Comparison of ENCODE assay signal across 1 cellular context in the genomic region with DNA sequence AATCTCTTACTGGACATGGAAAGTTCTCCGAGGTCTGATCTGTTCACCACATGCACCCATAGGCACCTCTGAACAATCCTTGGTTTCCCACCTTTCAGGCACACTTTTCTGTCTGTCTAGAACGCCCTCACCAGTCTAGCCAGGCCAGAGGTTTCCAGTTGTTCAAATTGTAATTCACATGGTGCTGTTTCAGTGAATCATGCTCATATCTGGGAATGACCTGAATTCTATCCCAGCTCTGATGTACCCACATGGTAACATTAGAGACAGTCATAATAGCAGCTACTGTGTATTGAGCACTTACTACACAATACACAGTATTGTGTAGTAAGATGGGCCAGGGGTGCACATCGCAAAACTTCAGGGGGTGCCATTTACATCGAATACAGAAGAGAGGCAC.
TF ChIP-seq lines count a peak whose summit lies in the region.

No MANE protein-coding gene starts in this region.

TF ChIP-seq in GM23338, 12 proteins besides CTCF, POLR2A, EP300 and RAD21 (continued from another document):
- TF ChIP-seq, protein P1, sequence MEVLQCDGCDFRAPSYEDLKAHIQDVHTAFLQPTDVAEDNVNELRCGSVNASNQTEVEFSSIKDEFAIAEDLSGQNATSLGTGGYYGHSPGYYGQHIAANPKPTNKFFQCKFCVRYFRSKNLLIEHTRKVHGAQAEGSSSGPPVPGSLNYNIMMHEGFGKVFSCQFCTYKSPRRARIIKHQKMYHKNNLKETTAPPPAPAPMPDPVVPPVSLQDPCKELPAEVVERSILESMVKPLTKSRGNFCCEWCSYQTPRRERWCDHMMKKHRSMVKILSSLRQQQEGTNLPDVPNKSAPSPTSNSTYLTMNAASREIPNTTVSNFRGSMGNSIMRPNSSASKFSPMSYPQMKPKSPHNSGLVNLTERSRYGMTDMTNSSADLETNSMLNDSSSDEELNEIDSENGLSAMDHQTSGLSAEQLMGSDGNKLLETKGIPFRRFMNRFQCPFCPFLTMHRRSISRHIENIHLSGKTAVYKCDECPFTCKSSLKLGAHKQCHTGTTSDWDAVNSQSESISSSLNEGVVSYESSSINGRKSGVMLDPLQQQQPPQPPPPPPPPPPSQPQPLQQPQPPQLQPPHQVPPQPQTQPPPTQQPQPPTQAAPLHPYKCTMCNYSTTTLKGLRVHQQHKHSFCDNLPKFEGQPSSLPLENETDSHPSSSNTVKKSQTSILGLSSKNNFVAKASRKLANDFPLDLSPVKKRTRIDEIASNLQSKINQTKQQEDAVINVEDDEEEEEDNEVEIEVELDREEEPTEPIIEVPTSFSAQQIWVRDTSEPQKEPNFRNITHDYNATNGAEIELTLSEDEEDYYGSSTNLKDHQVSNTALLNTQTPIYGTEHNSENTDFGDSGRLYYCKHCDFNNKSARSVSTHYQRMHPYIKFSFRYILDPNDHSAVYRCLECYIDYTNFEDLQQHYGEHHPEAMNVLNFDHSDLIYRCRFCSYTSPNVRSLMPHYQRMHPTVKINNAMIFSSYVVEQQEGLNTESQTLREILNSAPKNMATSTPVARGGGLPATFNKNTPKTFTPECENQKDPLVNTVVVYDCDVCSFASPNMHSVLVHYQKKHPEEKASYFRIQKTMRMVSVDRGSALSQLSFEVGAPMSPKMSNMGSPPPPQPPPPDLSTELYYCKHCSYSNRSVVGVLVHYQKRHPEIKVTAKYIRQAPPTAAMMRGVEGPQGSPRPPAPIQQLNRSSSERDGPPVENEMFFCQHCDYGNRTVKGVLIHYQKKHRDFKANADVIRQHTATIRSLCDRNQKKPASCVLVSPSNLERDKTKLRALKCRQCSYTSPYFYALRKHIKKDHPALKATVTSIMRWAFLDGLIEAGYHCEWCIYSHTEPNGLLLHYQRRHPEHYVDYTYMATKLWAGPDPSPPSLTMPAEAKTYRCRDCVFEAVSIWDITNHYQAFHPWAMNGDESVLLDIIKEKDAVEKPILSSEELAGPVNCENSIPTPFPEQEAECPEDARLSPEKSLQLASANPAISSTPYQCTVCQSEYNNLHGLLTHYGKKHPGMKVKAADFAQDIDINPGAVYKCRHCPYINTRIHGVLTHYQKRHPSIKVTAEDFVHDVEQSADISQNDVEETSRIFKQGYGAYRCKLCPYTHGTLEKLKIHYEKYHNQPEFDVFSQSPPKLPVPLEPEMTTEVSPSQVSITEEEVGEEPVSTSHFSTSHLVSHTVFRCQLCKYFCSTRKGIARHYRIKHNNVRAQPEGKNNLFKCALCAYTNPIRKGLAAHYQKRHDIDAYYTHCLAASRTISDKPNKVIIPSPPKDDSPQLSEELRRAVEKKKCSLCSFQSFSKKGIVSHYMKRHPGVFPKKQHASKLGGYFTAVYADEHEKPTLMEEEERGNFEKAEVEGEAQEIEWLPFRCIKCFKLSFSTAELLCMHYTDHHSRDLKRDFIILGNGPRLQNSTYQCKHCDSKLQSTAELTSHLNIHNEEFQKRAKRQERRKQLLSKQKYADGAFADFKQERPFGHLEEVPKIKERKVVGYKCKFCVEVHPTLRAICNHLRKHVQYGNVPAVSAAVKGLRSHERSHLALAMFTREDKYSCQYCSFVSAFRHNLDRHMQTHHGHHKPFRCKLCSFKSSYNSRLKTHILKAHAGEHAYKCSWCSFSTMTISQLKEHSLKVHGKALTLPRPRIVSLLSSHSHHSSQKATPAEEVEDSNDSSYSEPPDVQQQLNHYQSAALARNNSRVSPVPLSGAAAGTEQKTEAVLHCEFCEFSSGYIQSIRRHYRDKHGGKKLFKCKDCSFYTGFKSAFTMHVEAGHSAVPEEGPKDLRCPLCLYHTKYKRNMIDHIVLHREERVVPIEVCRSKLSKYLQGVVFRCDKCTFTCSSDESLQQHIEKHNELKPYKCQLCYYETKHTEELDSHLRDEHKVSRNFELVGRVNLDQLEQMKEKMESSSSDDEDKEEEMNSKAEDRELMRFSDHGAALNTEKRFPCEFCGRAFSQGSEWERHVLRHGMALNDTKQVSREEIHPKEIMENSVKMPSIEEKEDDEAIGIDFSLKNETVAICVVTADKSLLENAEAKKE (CRISPR knock-in tag; IDR thresholded peaks at IDR 0.05), result no peak
- no peak for TF ChIP-seq POLR2AphosphoS5 (IDR thresholded peaks at IDR 0.05; ENCODE audit: low read depth)
- TF ChIP-seq, protein P2, sequence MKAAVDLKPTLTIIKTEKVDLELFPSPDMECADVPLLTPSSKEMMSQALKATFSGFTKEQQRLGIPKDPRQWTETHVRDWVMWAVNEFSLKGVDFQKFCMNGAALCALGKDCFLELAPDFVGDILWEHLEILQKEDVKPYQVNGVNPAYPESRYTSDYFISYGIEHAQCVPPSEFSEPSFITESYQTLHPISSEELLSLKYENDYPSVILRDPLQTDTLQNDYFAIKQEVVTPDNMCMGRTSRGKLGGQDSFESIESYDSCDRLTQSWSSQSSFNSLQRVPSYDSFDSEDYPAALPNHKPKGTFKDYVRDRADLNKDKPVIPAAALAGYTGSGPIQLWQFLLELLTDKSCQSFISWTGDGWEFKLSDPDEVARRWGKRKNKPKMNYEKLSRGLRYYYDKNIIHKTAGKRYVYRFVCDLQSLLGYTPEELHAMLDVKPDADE (IDR thresholded peaks at IDR 0.05), result no peak
- no peak for TF ChIP-seq NANOG (IDR thresholded peaks at IDR 0.05; ENCODE audit: borderline replicate concordance)
- TF ChIP-seq CREB1 (CRISPR knock-in tag; IDR thresholded peaks at IDR 0.05; ENCODE audit: low read depth), result no peak
- TF ChIP-seq, protein P3, sequence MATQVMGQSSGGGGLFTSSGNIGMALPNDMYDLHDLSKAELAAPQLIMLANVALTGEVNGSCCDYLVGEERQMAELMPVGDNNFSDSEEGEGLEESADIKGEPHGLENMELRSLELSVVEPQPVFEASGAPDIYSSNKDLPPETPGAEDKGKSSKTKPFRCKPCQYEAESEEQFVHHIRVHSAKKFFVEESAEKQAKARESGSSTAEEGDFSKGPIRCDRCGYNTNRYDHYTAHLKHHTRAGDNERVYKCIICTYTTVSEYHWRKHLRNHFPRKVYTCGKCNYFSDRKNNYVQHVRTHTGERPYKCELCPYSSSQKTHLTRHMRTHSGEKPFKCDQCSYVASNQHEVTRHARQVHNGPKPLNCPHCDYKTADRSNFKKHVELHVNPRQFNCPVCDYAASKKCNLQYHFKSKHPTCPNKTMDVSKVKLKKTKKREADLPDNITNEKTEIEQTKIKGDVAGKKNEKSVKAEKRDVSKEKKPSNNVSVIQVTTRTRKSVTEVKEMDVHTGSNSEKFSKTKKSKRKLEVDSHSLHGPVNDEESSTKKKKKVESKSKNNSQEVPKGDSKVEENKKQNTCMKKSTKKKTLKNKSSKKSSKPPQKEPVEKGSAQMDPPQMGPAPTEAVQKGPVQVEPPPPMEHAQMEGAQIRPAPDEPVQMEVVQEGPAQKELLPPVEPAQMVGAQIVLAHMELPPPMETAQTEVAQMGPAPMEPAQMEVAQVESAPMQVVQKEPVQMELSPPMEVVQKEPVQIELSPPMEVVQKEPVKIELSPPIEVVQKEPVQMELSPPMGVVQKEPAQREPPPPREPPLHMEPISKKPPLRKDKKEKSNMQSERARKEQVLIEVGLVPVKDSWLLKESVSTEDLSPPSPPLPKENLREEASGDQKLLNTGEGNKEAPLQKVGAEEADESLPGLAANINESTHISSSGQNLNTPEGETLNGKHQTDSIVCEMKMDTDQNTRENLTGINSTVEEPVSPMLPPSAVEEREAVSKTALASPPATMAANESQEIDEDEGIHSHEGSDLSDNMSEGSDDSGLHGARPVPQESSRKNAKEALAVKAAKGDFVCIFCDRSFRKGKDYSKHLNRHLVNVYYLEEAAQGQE (IDR thresholded peaks at IDR 0.05; ENCODE audit: unreplicated experiment), result no peak
- no peak for TF ChIP-seq ZNF114 (CRISPR knock-in tag; IDR thresholded peaks at IDR 0.05)
- TF ChIP-seq STAT1 (IDR thresholded peaks at IDR 0.05; ENCODE audit: unreplicated experiment), result no peak
- TF ChIP-seq ZNF331 (CRISPR knock-in tag; IDR thresholded peaks at IDR 0.05; ENCODE audit: low read depth), result no peak
